18 cellular contexts compared by ENCODE assay signal in genomic region chr4:163920426-163920825, GRCh38.
A peak's percentile ranks its signal among the peaks of the same experiment; 100 is the strongest.
DNase-seq lines count a peak whose midpoint lies in the region; ATAC-seq, FAIRE-seq and TF ChIP-seq lines count a peak whose summit lies in the region.
"Had no signal": no experiment of that assay in that cellular context is flagged by ENCODE, and none has a peak within 500 bp of the region (broad histone marks: within the 10 kb centered on the region; RNA-seq: fewer than 3 reads in every experiment).

No MANE protein-coding gene starts in this region.

- no peak overlapping the region for H3K18ac ChIP-seq in H1 (ENCODE audit: extremely low read depth, low read length)

- no peak overlapping the region for H3K56ac ChIP-seq in H1 (replicated peaks; ENCODE audit: insufficient read length, low read depth, low read length)

- H4K5ac ChIP-seq in H1 (ENCODE audit: insufficient read length, low read depth, low read length): no peak overlapping the region

- no peak overlapping the region for H4K91ac ChIP-seq in H1 (replicated peaks; ENCODE audit: insufficient read length, low read length)

- H3K14ac ChIP-seq in H1 (ENCODE audit: insufficient read length): no peak overlapping the region

- H3K4ac ChIP-seq in H1 (replicated peaks; ENCODE audit: insufficient read length, low read depth, low read length): no peak overlapping the region

- no peak for ATAC-seq in left colon
- ATAC-seq: HCT116 had no signal

- CTCF ChIA-PET in H1 (lab: Charles Lee; ENCODE audit: partially characterized antibody): interaction anchor here (1.0 kb wide), 1 partner anchor 12 kb away, joined by 3 read pairs; no protein-coding TSS in a partner anchor

- peak; percentile 52 for FAIRE-seq in H1 (lab: Jason Lieb, UNC)
- FAIRE-seq: GM12891 had no signal

- no peak overlapping the region for H3K23ac ChIP-seq in H1 (ENCODE audit: insufficient read length)

- no peak for TF ChIP-seq CTCF in H1 (IDR thresholded peaks at IDR 0.05; ENCODE audit: control extremely low read depth in 1 of 3, insufficient read depth in 1 of 3, low read depth in 1 of 3, low read length in 3 of 3)
- no peak for TF ChIP-seq CTCF in osteoblast (IDR thresholded peaks at IDR 0.05; ENCODE audit: extremely low read depth, low read depth, low read length)

- H3K23me2 ChIP-seq in H1 (ENCODE audit: low read depth, low read length): no peaks in the 10 kb centered on the region

- 87% methylated on average over 2 of the region's 2 CpGs; no CpG with 5 or more reads in 1 of the 2 experiments for WGBS in H1 (ENCODE audit: extremely low coverage in 1 of 2, insufficient coverage in 1 of 2, insufficient read length in 1 of 2, insufficient replicate concordance in 2 of 2, low coverage in 1 of 2, low lambda C conversion rate in 2 of 2, missing lambda C conversion rate in 1 of 2), 2 experiments

- peak; percentile 3 for DNase-seq in SK-N-DZ (ENCODE audit: low spot score)
- no peak for DNase-seq in H1 (ENCODE audit: low read depth in 1 of 2, low spot score in 2 of 2)
- peak; percentile 11 for DNase-seq in iPS-NIHi11 (ENCODE audit: low spot score)
- peak; percentile 1 for DNase-seq in osteoblast (ENCODE audit: insufficient read length, low spot score, missing footprints)
- no peak for DNase-seq in T-helper 1 cell
- DNase-seq in inferior parietal cortex (ENCODE audit: extremely low spot score): no peak
- no peak for DNase-seq in NCI-H1092 treated with DMSO at 0.1 percent for 48 hours (lab: John Stamatoyannopoulos, UW)
- DNase-seq in left colon: no peak
- DNase-seq: C1 segment of cervical spinal cord; Calu3; CD4-positive, alpha-beta memory T cell; COR-L47; DMS53; DMS79 treated with DMSO at 0.1 percent for 48 hours; GF-D8; H9 had no signal

- H2AK5ac ChIP-seq in H1 (ENCODE audit: low read depth, low read length): no peak overlapping the region

- H2BK20ac ChIP-seq in H1 (ENCODE audit: low read length): no peak overlapping the region

- no peak for TF ChIP-seq RAD21 in H1 (IDR thresholded peaks at IDR 0.05 in 1 of 2, conservative IDR thresholded peaks at IDR 0.05 in 1 of 2; ENCODE audit: low read depth in 2 of 2, low read length in 2 of 2)

- POLR2A ChIA-PET in H1 (lab: Charles Lee; ENCODE audit: partially characterized antibody): no interaction called here

- peak overlapping the region; percentile 56; the same call in 1 of the 2 replicates for H2AFZ ChIP-seq in H1 (ENCODE audit: low read length)
- H2AFZ ChIP-seq in osteoblast (ENCODE audit: low read length): no peak overlapping the region

- H2BK120ac ChIP-seq in H1 (replicated peaks; ENCODE audit: low read depth, low read length): no peak overlapping the region

- no peak overlapping the region for H4K8ac ChIP-seq in H1 (ENCODE audit: extremely low read depth, insufficient read depth, low read length)

- H3K4me3 ChIP-seq in H1 (ENCODE audit: extremely low read depth in 1 of 4, insufficient read depth in 2 of 4, low read depth in 3 of 4, low read length in 4 of 4) (no peak overlapping the region), osteoblast (ENCODE audit: insufficient read depth, low read length) (no peak overlapping the region)

- no peaks in the 10 kb centered on the region for H3K79me1 ChIP-seq in H1 (ENCODE audit: low read depth, low read length)

- H4K20me1 ChIP-seq in H1 (replicated peaks in 1 of 2; ENCODE audit: control insufficient read depth in 1 of 2, insufficient read depth in 2 of 2, low read length in 2 of 2) (no peaks in the 10 kb centered on the region), osteoblast (ENCODE audit: insufficient read depth, low read length) (no peaks in the 10 kb centered on the region)

- H3K79me2 ChIP-seq in H1 (ENCODE audit: control insufficient read depth in 1 of 2, insufficient read depth in 2 of 2, low read length in 2 of 2) (no peaks in the 10 kb centered on the region), osteoblast (ENCODE audit: insufficient read depth, low read length) (no peaks in the 10 kb centered on the region)

- H3K36me3 ChIP-seq in H1 (ENCODE audit: control insufficient read depth in 2 of 4, insufficient read depth in 4 of 4, low read length in 3 of 4) (no peaks in the 10 kb centered on the region), osteoblast (ENCODE audit: insufficient read depth, low read length) (no peaks in the 10 kb centered on the region)

- H2BK12ac ChIP-seq in H1 (ENCODE audit: low read depth, low read length): no peak overlapping the region

- H3K9me3 ChIP-seq in H1 (ENCODE audit: insufficient read depth in 2 of 2, low read depth in 1 of 2, low read length in 1 of 2) (no peaks in the 10 kb centered on the region), osteoblast (ENCODE audit: low read depth, low read length) (peaks cover 2% of the 10 kb centered on the region)

- H2BK5ac ChIP-seq in H1 (ENCODE audit: low read depth, low read length): no peak overlapping the region

- intact Hi-C loops in left colon (cut with DNase I, micrococcal nuclease): no loop called here

- H3K4me2 ChIP-seq in H1 (ENCODE audit: insufficient read depth in 1 of 2, low read depth in 2 of 2, low read length in 2 of 2) (no peak overlapping the region), osteoblast (ENCODE audit: insufficient read depth, low read length) (no peak overlapping the region)

- no peak for TF ChIP-seq POLR2A in H1 (IDR thresholded peaks at IDR 0.05; ENCODE audit: control extremely low read depth in 1 of 2, low read depth in 2 of 2, low read length in 2 of 2)

- H2BK15ac ChIP-seq in H1 (ENCODE audit: low read length): no peak overlapping the region

- no peak overlapping the region for H3K9ac ChIP-seq in H1 (replicated peaks in 1 of 4; ENCODE audit: extremely low read depth in 1 of 4, low read depth in 3 of 4, low read length in 3 of 4)

- H3K27me3 ChIP-seq in H1 (replicated peaks in 1 of 4; ENCODE audit: control insufficient read depth in 3 of 4, extremely low read depth in 1 of 4, insufficient read depth in 3 of 4, low read length in 3 of 4) (no peaks in the 10 kb centered on the region), osteoblast (ENCODE audit: insufficient read depth, low read length) (no peaks in the 10 kb centered on the region)

- no peak for TF ChIP-seq EP300 in H1 (IDR thresholded peaks at IDR 0.05; ENCODE audit: borderline replicate concordance in 1 of 2, low read depth in 2 of 2, low read length in 2 of 2)

- H3K4me1 ChIP-seq in H1 (replicated peaks in 1 of 4; ENCODE audit: control insufficient read depth in 3 of 4, insufficient read depth in 4 of 4, low read length in 3 of 4): no peaks in the 10 kb centered on the region; a peak in 1 of 7 replicates
- H3K4me1 ChIP-seq in osteoblast (ENCODE audit: insufficient read depth, low read length): no peaks in the 10 kb centered on the region

- no peak overlapping the region for H3K27ac ChIP-seq in H1 (ENCODE audit: low read depth, low read length)
- no peak overlapping the region for H3K27ac ChIP-seq in osteoblast (ENCODE audit: low read depth, low read length)

TF ChIP-seq in H1, 55 proteins besides CTCF, POLR2A, EP300 and RAD21 (continues in another document):
- TF ChIP-seq KDM4A (IDR thresholded peaks at IDR 0.05; ENCODE audit: low read depth, low read length, severe bottlenecking): no peak
- no peak for TF ChIP-seq TBP (IDR thresholded peaks at IDR 0.05; ENCODE audit: low read depth, low read length)
- TF ChIP-seq SP4 (IDR thresholded peaks at IDR 0.05; ENCODE audit: low read length): no peak
- TF ChIP-seq MAFK (IDR thresholded peaks at IDR 0.05; ENCODE audit: low read depth, low read length): no peak
- TF ChIP-seq TCF12 (IDR thresholded peaks at IDR 0.05; ENCODE audit: low read depth, low read length): no peak
- TF ChIP-seq CTBP2 (IDR thresholded peaks at IDR 0.05; ENCODE audit: borderline replicate concordance, insufficient read depth, insufficient read length, low read length): no peak

Comparison
In these comparisons a context has a peak if more than half of its experiments do, and no peak if none do; other contexts are left out.
1. DNase-seq: peak in SK-N-DZ (single experiment), iPS-NIHi11 (single experiment) and osteoblast (single experiment); none in H1 (0 of 2), T-helper 1 cell (0 of 5), inferior parietal cortex (single experiment), NCI-H1092 treated with DMSO at 0.1 percent for 48 hours (single experiment) and left colon (0 of 2).